Comparison of ENCODE assay signal across 23 cellular contexts in the genomic region with DNA sequence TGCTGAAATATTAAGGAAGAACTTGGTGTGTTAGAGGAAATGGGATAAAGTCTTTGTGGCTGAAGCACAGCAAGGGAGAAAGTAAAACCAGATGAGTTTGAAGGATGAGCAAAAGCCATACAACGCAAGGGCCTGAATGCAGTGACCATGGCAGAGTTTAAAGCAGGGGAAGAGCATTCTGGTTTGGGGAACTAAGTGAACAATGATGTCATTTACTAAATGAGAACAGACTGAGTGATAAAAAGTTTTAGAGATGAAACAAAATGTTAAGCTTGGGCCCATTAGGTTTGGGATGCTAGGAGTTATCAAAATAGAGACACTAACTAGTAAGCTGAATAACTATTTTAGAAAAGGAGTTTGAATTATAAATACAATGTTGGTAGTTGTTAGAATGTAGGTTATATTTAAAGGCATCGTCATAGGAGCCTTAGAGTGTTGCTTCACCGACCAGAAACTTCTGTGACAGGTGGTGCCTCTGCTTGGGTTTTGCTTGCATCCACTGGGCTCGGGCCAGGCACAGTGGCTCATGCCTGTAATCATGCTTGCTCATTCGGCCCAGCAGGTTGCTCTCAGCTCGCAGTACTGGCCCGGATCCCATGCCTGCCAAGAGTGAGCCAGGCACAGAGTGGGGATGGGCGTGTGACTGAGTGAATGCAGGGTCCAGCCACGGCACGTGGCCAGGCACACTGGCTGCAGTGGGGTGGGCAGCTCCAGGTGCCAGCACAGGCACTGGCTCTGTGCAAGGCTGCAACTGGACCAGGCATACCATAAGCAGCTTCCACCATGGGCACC. TPM values are rescaled to one million over a fixed set of nuclear protein-coding genes. Genes with fewer than 3 reads are reported as not detected.
"Had no signal": no experiment of that assay in that cellular context is flagged by ENCODE, and none has a peak within 500 bp of the region (broad histone marks: within the 10 kb centered on the region; RNA-seq: fewer than 3 reads in every experiment).

No MANE protein-coding gene starts in this region.

- H3K4me2 ChIP-seq: KMS-11 had no signal

- H3K27ac ChIP-seq: body of pancreas, KMS-11 had no signal

- H3K9me3 ChIP-seq: body of pancreas had no signal

- H3K9ac ChIP-seq: KMS-11 had no signal

- H3K4me3 ChIP-seq: body of pancreas had no signal

- H3K4me1 ChIP-seq: body of pancreas had no signal

- H3K27me3 ChIP-seq: body of pancreas had no signal

- DNase-seq: activated CD4-positive, alpha-beta T cell treated with anti-CD3 and anti-CD28 coated beads for 48 hours; activated CD4-positive, alpha-beta T cell treated with anti-CD3 and anti-CD28 coated beads, Interleukin-2, amount 50 U/mL, for 4 hours; activated CD4-positive, CD25-positive, alpha-beta regulatory T cell treated with anti-CD3 and anti-CD28 coated beads, Interleukin-2, amount 50 U/mL, for 72 hours; activated CD8-positive, alpha-beta memory T cell treated with anti-CD3 and anti-CD28 coated beads, Interleukin-2, amount 10 ng/mL, durations not matched to agents 7 days and 5 days; activated effector memory CD4-positive, alpha-beta T cell treated with Interleukin-2 at 50 U/mL for 16 hours; activated naive CD4-positive, alpha-beta T cell; activated T-cell treated with anti-CD3 and anti-CD28 coated beads, Interleukin-2, amount 50 U/mL, for 24 hours; aorta; body of pancreas; NCI-H1105; NCI-H1436; NCI-H1694 treated with DMSO at 0.1 percent for 48 hours; NCI-H2029 treated with DMSO at 0.1 percent for 48 hours; NCI-H446; NCI-H524; PC-3; SHP77 treated with DMSO at 0.1 percent for 48 hours had no signal

- ATAC-seq: activated CD8-positive, alpha-beta memory T cell treated with anti-CD3 and anti-CD28 coated beads, Interleukin-2, amount 10 ng/mL, durations not matched to agents 7 days and 5 days; body of pancreas; PC-3; WTC11 had no signal

RNA-seq across cellular contexts. Expression of a gene that starts 37.4 kb away (rescaled TPM):
- total RNA-seq: activated CD8-positive, alpha-beta memory T cell treated with anti-CD3 and anti-CD28 coated beads, Interleukin-2, amount 10 ng/mL, durations not matched to agents 7 days and 5 days; activated T-helper 1 cell treated with anti-CD3 and anti-CD28 coated beads, Interleukin-12 subunit alpha, Interleukin-12 subunit beta, Interleukin-2, Interleukin-4 antibody, amounts not matched to agents 30 ng/mL and 10 ng/mL and 1 ng/mL, durations not matched to agents 14 hours and 24 hours and 36 hours; aorta; bronchial epithelial cell; MCF 10A; PC-3; SK-MEL-5; WTC11 had no signal
